ENCODE assay signal across 2 cellular contexts in the genomic region with DNA sequence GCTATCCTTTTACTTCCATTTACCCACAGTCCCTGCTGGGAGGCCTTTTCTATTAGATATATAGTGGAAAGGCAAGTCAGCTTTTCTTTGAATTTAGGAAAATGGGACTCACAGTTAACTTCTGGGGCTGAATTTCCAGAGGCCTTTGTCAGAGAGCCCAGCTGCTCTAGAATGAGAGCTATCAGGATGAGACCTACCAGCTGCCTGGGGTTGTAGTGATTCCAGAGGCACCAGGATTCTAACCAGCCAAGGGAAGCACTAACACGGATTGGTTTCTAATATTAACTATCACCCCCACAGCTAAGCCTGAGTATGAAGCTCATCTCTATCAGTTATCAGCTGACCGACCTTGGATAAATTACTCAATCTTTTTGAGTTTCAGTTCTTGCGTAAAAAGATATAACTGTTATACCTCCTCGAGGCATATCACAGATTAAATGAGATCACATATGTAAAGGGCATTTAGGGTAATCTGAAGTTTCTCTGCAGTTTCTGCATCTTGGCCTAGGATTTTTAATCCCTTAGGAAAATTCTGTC.
TF ChIP-seq lines count a peak whose summit lies in the region.

No MANE protein-coding gene starts in this region.

TF ChIP-seq in IMR-90, 13 proteins besides CTCF, POLR2A, EP300 and RAD21:
- TF ChIP-seq MAFK (IDR thresholded peaks at IDR 0.05; ENCODE audit: low read depth, low read length): no peak
- TF ChIP-seq, protein P1, sequence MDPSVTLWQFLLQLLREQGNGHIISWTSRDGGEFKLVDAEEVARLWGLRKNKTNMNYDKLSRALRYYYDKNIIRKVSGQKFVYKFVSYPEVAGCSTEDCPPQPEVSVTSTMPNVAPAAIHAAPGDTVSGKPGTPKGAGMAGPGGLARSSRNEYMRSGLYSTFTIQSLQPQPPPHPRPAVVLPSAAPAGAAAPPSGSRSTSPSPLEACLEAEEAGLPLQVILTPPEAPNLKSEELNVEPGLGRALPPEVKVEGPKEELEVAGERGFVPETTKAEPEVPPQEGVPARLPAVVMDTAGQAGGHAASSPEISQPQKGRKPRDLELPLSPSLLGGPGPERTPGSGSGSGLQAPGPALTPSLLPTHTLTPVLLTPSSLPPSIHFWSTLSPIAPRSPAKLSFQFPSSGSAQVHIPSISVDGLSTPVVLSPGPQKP (IDR thresholded peaks at IDR 0.05; ENCODE audit: borderline replicate concordance, low read depth, low read length): no peak
- TF ChIP-seq RFX5 (IDR thresholded peaks at IDR 0.05; ENCODE audit: low read depth, low read length): no peak
- TF ChIP-seq, protein P2, sequence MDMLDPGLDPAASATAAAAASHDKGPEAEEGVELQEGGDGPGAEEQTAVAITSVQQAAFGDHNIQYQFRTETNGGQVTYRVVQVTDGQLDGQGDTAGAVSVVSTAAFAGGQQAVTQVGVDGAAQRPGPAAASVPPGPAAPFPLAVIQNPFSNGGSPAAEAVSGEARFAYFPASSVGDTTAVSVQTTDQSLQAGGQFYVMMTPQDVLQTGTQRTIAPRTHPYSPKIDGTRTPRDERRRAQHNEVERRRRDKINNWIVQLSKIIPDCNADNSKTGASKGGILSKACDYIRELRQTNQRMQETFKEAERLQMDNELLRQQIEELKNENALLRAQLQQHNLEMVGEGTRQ (IDR thresholded peaks at IDR 0.05; ENCODE audit: low read depth, low read length): no peak
- TF ChIP-seq CEBPB (IDR thresholded peaks at IDR 0.05; ENCODE audit: low read depth, low read length): no peak
- no peak for TF ChIP-seq BHLHE40 (IDR thresholded peaks at IDR 0.05; ENCODE audit: low read depth, low read length)
- TF ChIP-seq NFE2L2 (IDR thresholded peaks at IDR 0.05; ENCODE audit: low read depth, low read length): no peak
- no peak for TF ChIP-seq CHD1 (IDR thresholded peaks at IDR 0.05; ENCODE audit: low read depth, low read length)
- no peak for TF ChIP-seq FOS (IDR thresholded peaks at IDR 0.05; ENCODE audit: low read depth, low read length)
- no peak for TF ChIP-seq SMC3 (IDR thresholded peaks at IDR 0.05; ENCODE audit: low read depth, low read length)
- no peak for TF ChIP-seq MAZ (IDR thresholded peaks at IDR 0.05; ENCODE audit: borderline replicate concordance, low read depth, low read length)

TF ChIP-seq in SK-N-SH, 30 proteins besides CTCF, POLR2A, EP300 and RAD21:
- no peak for TF ChIP-seq FOXM1 (IDR thresholded peaks at IDR 0.05; ENCODE audit: low read depth)
- TF ChIP-seq CHD2 (IDR thresholded peaks at IDR 0.05; ENCODE audit: low read length, partially characterized antibody): no peak
- TF ChIP-seq ELF1 (IDR thresholded peaks at IDR 0.05): no peak
- no peak for TF ChIP-seq MXI1 (IDR thresholded peaks at IDR 0.05; ENCODE audit: low read depth, low read length)
- TF ChIP-seq SIN3A (IDR thresholded peaks at IDR 0.05; ENCODE audit: borderline replicate concordance, low read depth, low read length): no peak
- no peak for TF ChIP-seq GABPA (IDR thresholded peaks at IDR 0.05; ENCODE audit: low read depth)
- TF ChIP-seq TEAD4 (IDR thresholded peaks at IDR 0.05; ENCODE audit: borderline replicate concordance, insufficient read depth): no peak
- TF ChIP-seq, protein P3, sequence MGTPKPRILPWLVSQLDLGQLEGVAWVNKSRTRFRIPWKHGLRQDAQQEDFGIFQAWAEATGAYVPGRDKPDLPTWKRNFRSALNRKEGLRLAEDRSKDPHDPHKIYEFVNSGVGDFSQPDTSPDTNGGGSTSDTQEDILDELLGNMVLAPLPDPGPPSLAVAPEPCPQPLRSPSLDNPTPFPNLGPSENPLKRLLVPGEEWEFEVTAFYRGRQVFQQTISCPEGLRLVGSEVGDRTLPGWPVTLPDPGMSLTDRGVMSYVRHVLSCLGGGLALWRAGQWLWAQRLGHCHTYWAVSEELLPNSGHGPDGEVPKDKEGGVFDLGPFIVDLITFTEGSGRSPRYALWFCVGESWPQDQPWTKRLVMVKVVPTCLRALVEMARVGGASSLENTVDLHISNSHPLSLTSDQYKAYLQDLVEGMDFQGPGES (IDR thresholded peaks at IDR 0.05; ENCODE audit: low read depth, low read length): no peak
- TF ChIP-seq, protein P4, sequence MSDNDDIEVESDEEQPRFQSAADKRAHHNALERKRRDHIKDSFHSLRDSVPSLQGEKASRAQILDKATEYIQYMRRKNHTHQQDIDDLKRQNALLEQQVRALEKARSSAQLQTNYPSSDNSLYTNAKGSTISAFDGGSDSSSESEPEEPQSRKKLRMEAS (IDR thresholded peaks at IDR 0.05; ENCODE audit: low read depth): no peak
- no peak for TF ChIP-seq TCF12 (IDR thresholded peaks at IDR 0.05)
- TF ChIP-seq, protein P2 (IDR thresholded peaks at IDR 0.05; ENCODE audit: borderline replicate concordance, low read depth, low read length): no peak
- TF ChIP-seq EZH2phosphoT487 (IDR thresholded peaks at IDR 0.05; ENCODE audit: borderline replicate concordance, low read depth): no peak
- TF ChIP-seq, protein P5, sequence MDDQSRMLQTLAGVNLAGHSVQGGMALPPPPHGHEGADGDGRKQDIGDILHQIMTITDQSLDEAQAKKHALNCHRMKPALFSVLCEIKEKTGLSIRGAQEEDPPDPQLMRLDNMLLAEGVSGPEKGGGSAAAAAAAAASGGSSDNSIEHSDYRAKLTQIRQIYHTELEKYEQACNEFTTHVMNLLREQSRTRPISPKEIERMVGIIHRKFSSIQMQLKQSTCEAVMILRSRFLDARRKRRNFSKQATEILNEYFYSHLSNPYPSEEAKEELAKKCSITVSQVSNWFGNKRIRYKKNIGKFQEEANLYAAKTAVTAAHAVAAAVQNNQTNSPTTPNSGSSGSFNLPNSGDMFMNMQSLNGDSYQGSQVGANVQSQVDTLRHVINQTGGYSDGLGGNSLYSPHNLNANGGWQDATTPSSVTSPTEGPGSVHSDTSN (IDR thresholded peaks at IDR 0.05): no peak
TF ChIP-seq in SK-N-SH: peak in this region for 0.
